In the genomic region with DNA sequence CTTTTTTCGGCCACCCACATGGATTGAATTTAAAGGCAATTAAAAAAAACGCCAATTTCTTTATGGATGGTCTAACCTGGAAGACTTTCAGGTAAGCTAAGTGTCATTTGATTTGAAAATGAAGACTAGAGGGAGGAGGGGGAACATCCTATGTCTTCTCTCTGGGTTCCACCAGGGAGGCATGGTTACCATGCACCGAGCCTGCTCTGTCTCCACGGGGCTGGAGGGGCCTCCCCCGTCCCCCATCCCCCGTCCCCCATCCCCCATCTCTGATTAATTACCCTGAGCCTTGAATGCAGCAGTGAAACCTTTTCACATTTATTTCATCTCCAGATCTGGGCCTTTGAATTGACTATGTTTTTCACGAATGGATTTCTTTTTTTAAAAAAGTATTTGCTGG, we compare ENCODE assay signal across 1 cellular context.
TF ChIP-seq lines count a peak whose summit lies in the region.

No MANE protein-coding gene starts in this region.

TF ChIP-seq in WTC11, 78 proteins besides CTCF, POLR2A, EP300 and RAD21 (continued from another document):
- no peak for TF ChIP-seq GTF2I (CRISPR knock-in tag; conservative IDR thresholded peaks at IDR 0.05)
- TF ChIP-seq, protein P1, sequence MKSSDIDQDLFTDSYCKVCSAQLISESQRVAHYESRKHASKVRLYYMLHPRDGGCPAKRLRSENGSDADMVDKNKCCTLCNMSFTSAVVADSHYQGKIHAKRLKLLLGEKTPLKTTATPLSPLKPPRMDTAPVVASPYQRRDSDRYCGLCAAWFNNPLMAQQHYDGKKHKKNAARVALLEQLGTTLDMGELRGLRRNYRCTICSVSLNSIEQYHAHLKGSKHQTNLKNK (CRISPR knock-in tag; IDR thresholded peaks at IDR 0.05), result no peak
- TF ChIP-seq, protein P2, sequence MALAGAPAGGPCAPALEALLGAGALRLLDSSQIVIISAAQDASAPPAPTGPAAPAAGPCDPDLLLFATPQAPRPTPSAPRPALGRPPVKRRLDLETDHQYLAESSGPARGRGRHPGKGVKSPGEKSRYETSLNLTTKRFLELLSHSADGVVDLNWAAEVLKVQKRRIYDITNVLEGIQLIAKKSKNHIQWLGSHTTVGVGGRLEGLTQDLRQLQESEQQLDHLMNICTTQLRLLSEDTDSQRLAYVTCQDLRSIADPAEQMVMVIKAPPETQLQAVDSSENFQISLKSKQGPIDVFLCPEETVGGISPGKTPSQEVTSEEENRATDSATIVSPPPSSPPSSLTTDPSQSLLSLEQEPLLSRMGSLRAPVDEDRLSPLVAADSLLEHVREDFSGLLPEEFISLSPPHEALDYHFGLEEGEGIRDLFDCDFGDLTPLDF (CRISPR knock-in tag; IDR thresholded peaks at IDR 0.05), result no peak
- TF ChIP-seq, protein P3, sequence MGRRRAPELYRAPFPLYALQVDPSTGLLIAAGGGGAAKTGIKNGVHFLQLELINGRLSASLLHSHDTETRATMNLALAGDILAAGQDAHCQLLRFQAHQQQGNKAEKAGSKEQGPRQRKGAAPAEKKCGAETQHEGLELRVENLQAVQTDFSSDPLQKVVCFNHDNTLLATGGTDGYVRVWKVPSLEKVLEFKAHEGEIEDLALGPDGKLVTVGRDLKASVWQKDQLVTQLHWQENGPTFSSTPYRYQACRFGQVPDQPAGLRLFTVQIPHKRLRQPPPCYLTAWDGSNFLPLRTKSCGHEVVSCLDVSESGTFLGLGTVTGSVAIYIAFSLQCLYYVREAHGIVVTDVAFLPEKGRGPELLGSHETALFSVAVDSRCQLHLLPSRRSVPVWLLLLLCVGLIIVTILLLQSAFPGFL (CRISPR knock-in tag; IDR thresholded peaks at IDR 0.05; ENCODE audit: borderline replicate concordance), result no peak
- TF ChIP-seq, protein P4, sequence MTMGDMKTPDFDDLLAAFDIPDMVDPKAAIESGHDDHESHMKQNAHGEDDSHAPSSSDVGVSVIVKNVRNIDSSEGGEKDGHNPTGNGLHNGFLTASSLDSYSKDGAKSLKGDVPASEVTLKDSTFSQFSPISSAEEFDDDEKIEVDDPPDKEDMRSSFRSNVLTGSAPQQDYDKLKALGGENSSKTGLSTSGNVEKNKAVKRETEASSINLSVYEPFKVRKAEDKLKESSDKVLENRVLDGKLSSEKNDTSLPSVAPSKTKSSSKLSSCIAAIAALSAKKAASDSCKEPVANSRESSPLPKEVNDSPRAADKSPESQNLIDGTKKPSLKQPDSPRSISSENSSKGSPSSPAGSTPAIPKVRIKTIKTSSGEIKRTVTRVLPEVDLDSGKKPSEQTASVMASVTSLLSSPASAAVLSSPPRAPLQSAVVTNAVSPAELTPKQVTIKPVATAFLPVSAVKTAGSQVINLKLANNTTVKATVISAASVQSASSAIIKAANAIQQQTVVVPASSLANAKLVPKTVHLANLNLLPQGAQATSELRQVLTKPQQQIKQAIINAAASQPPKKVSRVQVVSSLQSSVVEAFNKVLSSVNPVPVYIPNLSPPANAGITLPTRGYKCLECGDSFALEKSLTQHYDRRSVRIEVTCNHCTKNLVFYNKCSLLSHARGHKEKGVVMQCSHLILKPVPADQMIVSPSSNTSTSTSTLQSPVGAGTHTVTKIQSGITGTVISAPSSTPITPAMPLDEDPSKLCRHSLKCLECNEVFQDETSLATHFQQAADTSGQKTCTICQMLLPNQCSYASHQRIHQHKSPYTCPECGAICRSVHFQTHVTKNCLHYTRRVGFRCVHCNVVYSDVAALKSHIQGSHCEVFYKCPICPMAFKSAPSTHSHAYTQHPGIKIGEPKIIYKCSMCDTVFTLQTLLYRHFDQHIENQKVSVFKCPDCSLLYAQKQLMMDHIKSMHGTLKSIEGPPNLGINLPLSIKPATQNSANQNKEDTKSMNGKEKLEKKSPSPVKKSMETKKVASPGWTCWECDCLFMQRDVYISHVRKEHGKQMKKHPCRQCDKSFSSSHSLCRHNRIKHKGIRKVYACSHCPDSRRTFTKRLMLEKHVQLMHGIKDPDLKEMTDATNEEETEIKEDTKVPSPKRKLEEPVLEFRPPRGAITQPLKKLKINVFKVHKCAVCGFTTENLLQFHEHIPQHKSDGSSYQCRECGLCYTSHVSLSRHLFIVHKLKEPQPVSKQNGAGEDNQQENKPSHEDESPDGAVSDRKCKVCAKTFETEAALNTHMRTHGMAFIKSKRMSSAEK (CRISPR knock-in tag; IDR thresholded peaks at IDR 0.05; ENCODE audit: borderline replicate concordance), result no peak
- TF ChIP-seq, protein P5, sequence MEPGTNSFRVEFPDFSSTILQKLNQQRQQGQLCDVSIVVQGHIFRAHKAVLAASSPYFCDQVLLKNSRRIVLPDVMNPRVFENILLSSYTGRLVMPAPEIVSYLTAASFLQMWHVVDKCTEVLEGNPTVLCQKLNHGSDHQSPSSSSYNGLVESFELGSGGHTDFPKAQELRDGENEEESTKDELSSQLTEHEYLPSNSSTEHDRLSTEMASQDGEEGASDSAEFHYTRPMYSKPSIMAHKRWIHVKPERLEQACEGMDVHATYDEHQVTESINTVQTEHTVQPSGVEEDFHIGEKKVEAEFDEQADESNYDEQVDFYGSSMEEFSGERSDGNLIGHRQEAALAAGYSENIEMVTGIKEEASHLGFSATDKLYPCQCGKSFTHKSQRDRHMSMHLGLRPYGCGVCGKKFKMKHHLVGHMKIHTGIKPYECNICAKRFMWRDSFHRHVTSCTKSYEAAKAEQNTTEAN (CRISPR knock-in tag; IDR thresholded peaks at IDR 0.05), result no peak
